In genomic region chr6:75098709-75099108, GRCh38 we compare ENCODE assay signal across 9 cellular contexts.
A peak's percentile ranks its signal among the peaks of the same experiment; 100 is the strongest.
DNase-seq lines count a peak whose midpoint lies in the region; ATAC-seq and TF ChIP-seq lines count a peak whose summit lies in the region.
"Had no signal": no experiment of that assay in that cellular context is flagged by ENCODE, and none has a peak within 500 bp of the region (broad histone marks: within the 10 kb centered on the region; RNA-seq: fewer than 3 reads in every experiment).

No MANE protein-coding gene starts in this region.

- CTCF ChIA-PET in HEK293 (lab: Yijun Ruan, JAX), result interaction anchor here (0.5 to 3.5 kb wide), 3 partner anchors 24 to 105 kb away, joined by 3 to 14 read pairs (median 3); no protein-coding TSS in a partner anchor
- CTCF ChIA-PET in WTC11 (lab: Charles Lee), result no interaction called here

- H3K4me3 ChIP-seq in HEK293 (ENCODE audit: low read depth, low read length), result no peak overlapping the region

- H3K27ac Mint-ChIP-seq in WTC11, result no peak overlapping the region

- H3K9me3 ChIP-seq in HEK293 (ENCODE audit: control insufficient read depth, insufficient read depth, low read depth, low read length), result no peaks in the 10 kb centered on the region

- no peaks in the 10 kb centered on the region for H3K9me3 Mint-ChIP-seq in WTC11

- ATAC-seq in WTC11 (no peak), HG02852 (IDR thresholded peaks at IDR 0.05; ENCODE audit: unreplicated experiment) (no peak)

- no peak overlapping the region for H3K4me3 Mint-ChIP-seq in WTC11

- POLR2A ChIA-PET in HEK293 (lab: Yijun Ruan, JAX) (no interaction called here), WTC11 (lab: Charles Lee) (no interaction called here)

- peaks cover 6% of the 10 kb centered on the region for H3K4me1 Mint-ChIP-seq in WTC11

- TF ChIP-seq CTCF in HEK293 (tag by site-specific recombination; IDR thresholded peaks at IDR 0.05), result no peak
- no peak for TF ChIP-seq CTCF in WTC11 (IDR thresholded peaks at IDR 0.05)

- H3K27me3 Mint-ChIP-seq in WTC11 (ENCODE audit: low read depth), result no peaks in the 10 kb centered on the region

- DNase-seq in astrocyte of the hippocampus (ENCODE audit: low read depth, low spot score) (peak; percentile 94), iPS-NIHi7 (ENCODE audit: extremely low spot score) (peak; percentile 15), smooth muscle cell of the brain vasculature (ENCODE audit: low read depth, low spot score) (peak; percentile 93), WTC11 (ENCODE audit: low spot score) (no peak), SHP77 (lab: John Stamatoyannopoulos, UW) (no peak), NCI-H128 (lab: John Stamatoyannopoulos, UW; ENCODE audit: unreplicated experiment) (no peak)
- DNase-seq: Karpas-422 had no signal

- no peaks in the 10 kb centered on the region for H3K36me3 ChIP-seq in HEK293 (ENCODE audit: control insufficient read depth in 2 of 2, insufficient read depth in 1 of 2, low read length in 2 of 2)

- peaks cover 10% of the 10 kb centered on the region for H3K4me1 ChIP-seq in HEK293 (ENCODE audit: control insufficient read depth, insufficient read depth, low read length)

- no peaks in the 10 kb centered on the region for H3K36me3 Mint-ChIP-seq in WTC11

- no peak overlapping the region for H3K27ac ChIP-seq in HEK293 (ENCODE audit: extremely low read depth, low read depth, low read length)

TF ChIP-seq in HEK293, 187 proteins besides CTCF, POLR2A, EP300 and RAD21:
- peak; percentile 80 for TF ChIP-seq FEZF1 (tag by site-specific recombination; IDR thresholded peaks at IDR 0.05)
- no peak for TF ChIP-seq ZNF530 (tag by site-specific recombination; IDR thresholded peaks at IDR 0.05; ENCODE audit: low read depth)
- peak; percentile 49; the same call in 1 of the 2 replicates for TF ChIP-seq ZNF843 (tag by site-specific recombination; IDR thresholded peaks at IDR 0.05)
- 0 out of 2 replicates have a peak, but pooled peaks have one; percentile 20 for TF ChIP-seq SCRT2 (tag by site-specific recombination; IDR thresholded peaks at IDR 0.05)
- no peak for TF ChIP-seq ZNF324 (tag by site-specific recombination; IDR thresholded peaks at IDR 0.05)
- no peak for TF ChIP-seq ZNF701 (tag by site-specific recombination; IDR thresholded peaks at IDR 0.05)
- TF ChIP-seq PRDM1 (tag by site-specific recombination; IDR thresholded peaks at IDR 0.05), result 0 out of 2 replicates have a peak, but pooled peaks have one; percentile 16
- TF ChIP-seq ZBTB17 (tag by site-specific recombination; IDR thresholded peaks at IDR 0.05), result peak; percentile 31; the same call in 1 of the 2 replicates
- no peak for TF ChIP-seq PBX3 (CRISPR knock-in tag; IDR thresholded peaks at IDR 0.05)
- peak; percentile 89; the same call in 1 of the 2 replicates for TF ChIP-seq ZNF660 (tag by site-specific recombination; IDR thresholded peaks at IDR 0.05)

TF ChIP-seq in WTC11, 78 proteins besides CTCF, POLR2A, EP300 and RAD21 (continues in another document):
- TF ChIP-seq KAT7 (CRISPR knock-in tag; IDR thresholded peaks at IDR 0.05; ENCODE audit: borderline replicate concordance) (no peak), NR1H2 (CRISPR knock-in tag; IDR thresholded peaks at IDR 0.05) (no peak), SMAD3 (CRISPR knock-in tag; IDR thresholded peaks at IDR 0.05; ENCODE audit: borderline replicate concordance) (no peak), ZNF416 (CRISPR knock-in tag; IDR thresholded peaks at IDR 0.05) (no peak), NFE2L1 (CRISPR knock-in tag; IDR thresholded peaks at IDR 0.05) (no peak), GABPB1 (CRISPR knock-in tag; IDR thresholded peaks at IDR 0.05) (no peak), ZNF138 (CRISPR knock-in tag; conservative IDR thresholded peaks at IDR 0.05) (no peak), ATF6 (CRISPR knock-in tag; IDR thresholded peaks at IDR 0.05) (no peak), ZNF425 (CRISPR knock-in tag; conservative IDR thresholded peaks at IDR 0.05) (no peak), USF1 (CRISPR knock-in tag; IDR thresholded peaks at IDR 0.05) (no peak), ZBTB21 (CRISPR knock-in tag; IDR thresholded peaks at IDR 0.05; ENCODE audit: borderline replicate concordance) (no peak), ZSCAN18 (CRISPR knock-in tag; IDR thresholded peaks at IDR 0.05) (no peak), IRF1 (CRISPR knock-in tag; IDR thresholded peaks at IDR 0.05) (no peak), AR (CRISPR knock-in tag; IDR thresholded peaks at IDR 0.05) (no peak), MAX (CRISPR knock-in tag; IDR thresholded peaks at IDR 0.05) (no peak)

Comparison
In these comparisons a context has a peak if more than half of its experiments do, and no peak if none do; other contexts are left out.
1. DNase-seq: peak in astrocyte of the hippocampus (single experiment), iPS-NIHi7 (single experiment) and smooth muscle cell of the brain vasculature (single experiment); none in WTC11 (single experiment), SHP77 (0 of 2) and NCI-H128 (single experiment).